16 cellular contexts compared by ENCODE assay signal in genomic region chr17:2508035-2508434, GRCh38.
"Had no signal": no experiment of that assay in that cellular context is flagged by ENCODE, and none has a peak within 500 bp of the region (broad histone marks: within the 10 kb centered on the region; RNA-seq: fewer than 3 reads in every experiment).

No MANE protein-coding gene starts in this region.

- ATAC-seq: foreskin keratinocyte, left cardiac atrium, right cardiac atrium, upper lobe of right lung had no signal

- H3K4me3 Mint-ChIP-seq: activated naive CD4-positive, alpha-beta T cell treated with anti-CD3 and anti-CD28 coated beads for 36 hours; activated T-helper 1 cell treated with anti-CD3 and anti-CD28 coated beads, Interleukin-12 subunit alpha, Interleukin-12 subunit beta, Interleukin-2, Interleukin-4 antibody, amounts not matched to agents 30 ng/mL and 10 ng/mL and 1 ng/mL, durations not matched to agents 14 hours and 24 hours and 36 hours had no signal

- H3K36me3 ChIP-seq: breast epithelium, upper lobe of right lung had no signal

- H3K9me3 Mint-ChIP-seq: activated naive CD4-positive, alpha-beta T cell treated with anti-CD3 and anti-CD28 coated beads for 36 hours; activated T-helper 1 cell treated with anti-CD3 and anti-CD28 coated beads, Interleukin-12 subunit alpha, Interleukin-12 subunit beta, Interleukin-2, Interleukin-4 antibody, amounts not matched to agents 30 ng/mL and 10 ng/mL and 1 ng/mL, durations not matched to agents 14 hours and 24 hours and 36 hours had no signal

- H3K4me3 ChIP-seq: breast epithelium, dorsolateral prefrontal cortex, lung, smooth muscle cell, testis, upper lobe of right lung had no signal

- H3K27ac ChIP-seq: breast epithelium, foreskin keratinocyte, testis, upper lobe of right lung had no signal

- H3K4me1 ChIP-seq: foreskin keratinocyte had no signal

- DNase-seq: activated CD4-positive, alpha-beta T cell treated with anti-CD3 and anti-CD28 coated beads, Interleukin-2, amount 50 U/mL, for 4 hours; activated naive CD4-positive, alpha-beta T cell treated with anti-CD3 and anti-CD28 coated beads for 36 hours; dorsolateral prefrontal cortex; foreskin keratinocyte; left cardiac atrium; naive B cell; nucleus accumbens; right cardiac atrium; SK-N-SH; stimulated activated naive CD4-positive, alpha-beta T cell; testis; upper lobe of right lung had no signal

- H3K9me3 ChIP-seq: breast epithelium, SK-N-SH, testis, upper lobe of right lung had no signal

- H3K27me3 ChIP-seq: breast epithelium, dorsolateral prefrontal cortex, foreskin keratinocyte, testis, upper lobe of right lung had no signal

- H3K27me3 Mint-ChIP-seq: naive B cell had no signal
